21 cellular contexts compared by ENCODE assay signal in genomic region chr6:19895866-19896579, GRCh38. TPM values are rescaled to one million over a fixed set of nuclear protein-coding genes. Genes with fewer than 3 reads are reported as not detected.
DNase-seq lines count a peak whose midpoint lies in the region; ATAC-seq, FAIRE-seq and TF ChIP-seq lines count a peak whose summit lies in the region.
"Had no signal": no experiment of that assay in that cellular context is flagged by ENCODE, and none has a peak within 500 bp of the region (broad histone marks: within the 10 kb centered on the region; RNA-seq: fewer than 3 reads in every experiment).

No MANE protein-coding gene starts in this region.

- peak; percentile 60 for FAIRE-seq in bronchial epithelial cell (lab: Jason Lieb, UNC)

- no peak for TF ChIP-seq POLR2A in gastroesophageal sphincter (IDR thresholded peaks at IDR 0.05)

- H2AFZ ChIP-seq in PC-3 (ENCODE audit: low read length), result no peak overlapping the region

- H3K4me1 Mint-ChIP-seq in nephron progenitor cell (no peaks in the 10 kb centered on the region), HFFc6 (ENCODE audit: low read depth) (no peaks in the 10 kb centered on the region)
- H3K4me1 Mint-ChIP-seq in T-helper 2 cell treated with Interferon-gamma antibody and Interleukin-4, amounts not matched to agents 5 μg/mL and 100 μg/mL, for 36 hours (ENCODE audit: low read depth), result no peaks in the 10 kb centered on the region
- H3K4me1 Mint-ChIP-seq: IgD-negative memory B cell; memory B cell; stimulated activated effector memory CD8-positive, alpha-beta T cell treated with anti-CD3 and anti-CD28 coated beads, Interleukin-12 subunit alpha, Interleukin-12 subunit beta, amount 100 ng/mL, for 72 hours had no signal

- intact Hi-C loops in PC-3 (cut with micrococcal nuclease), result no loop called here

- TF ChIP-seq EP300 in gastroesophageal sphincter (IDR thresholded peaks at IDR 0.05), result no peak

- H3K36me3 ChIP-seq in PC-3 (ENCODE audit: low read depth, low read length) (no peaks in the 10 kb centered on the region), bronchial epithelial cell (ENCODE audit: control insufficient read depth, insufficient read depth, low read length) (no peaks in the 10 kb centered on the region), gastroesophageal sphincter (no peaks in the 10 kb centered on the region)
- H3K36me3 ChIP-seq: neutrophil, transverse colon had no signal

- no peaks in the 10 kb centered on the region for H3F3A ChIP-seq in PC-3 (ENCODE audit: low read length, unreplicated experiment)

- H3K9ac ChIP-seq in PC-3 (ENCODE audit: low read length), result no peak overlapping the region

- H3K27ac ChIP-seq in PC-3 (ENCODE audit: low read length), result no peak overlapping the region
- H3K27ac ChIP-seq in gastroesophageal sphincter, result no peak overlapping the region
- H3K27ac ChIP-seq: neutrophil, transverse colon had no signal

- no peaks in the 10 kb centered on the region for H3K27me3 ChIP-seq in PC-3 (ENCODE audit: low read length)
- H3K27me3 ChIP-seq in bronchial epithelial cell (ENCODE audit: control insufficient read depth, insufficient read depth, low read length), result no peaks in the 10 kb centered on the region
- H3K27me3 ChIP-seq in gastroesophageal sphincter, result no peaks in the 10 kb centered on the region
- H3K27me3 ChIP-seq: neutrophil, transverse colon had no signal

- no peak overlapping the region for H3K4me2 ChIP-seq in PC-3 (ENCODE audit: low read length)

- WGBS in gastroesophageal sphincter (ENCODE audit: low coverage in 1 of 2), 2 donors, result 79 to 83% methylated on average over 3 to 8 of the region's 9 CpGs

- H3K36me3 Mint-ChIP-seq in nephron progenitor cell (ENCODE audit: low read depth) (no peaks in the 10 kb centered on the region), HFFc6 (ENCODE audit: low read depth) (no peaks in the 10 kb centered on the region)
- no peaks in the 10 kb centered on the region for H3K36me3 Mint-ChIP-seq in T-helper 2 cell treated with Interferon-gamma antibody and Interleukin-4, amounts not matched to agents 5 μg/mL and 100 μg/mL, for 36 hours (ENCODE audit: low read depth)
- H3K36me3 Mint-ChIP-seq: memory B cell; stimulated activated effector memory CD8-positive, alpha-beta T cell treated with anti-CD3 and anti-CD28 coated beads, Interleukin-12 subunit alpha, Interleukin-12 subunit beta, amount 100 ng/mL, for 72 hours had no signal

- BruUV-seq in PC-3 (replicated peaks; lab: Mats Ljungman, UMichigan), result no TSS peak

- H3K4me1 ChIP-seq in PC-3 (ENCODE audit: insufficient read depth, low read length), result peaks cover 30% of the 10 kb centered on the region
- H3K4me1 ChIP-seq in gastroesophageal sphincter, result no peaks in the 10 kb centered on the region
- H3K4me1 ChIP-seq: transverse colon had no signal

- H3K79me2 ChIP-seq in PC-3 (ENCODE audit: low read length), result no peaks in the 10 kb centered on the region

- ATAC-seq in PC-3, result no peak
- no peak for ATAC-seq in HG03521 (IDR thresholded peaks at IDR 0.05; ENCODE audit: unreplicated experiment)
- ATAC-seq in gastroesophageal sphincter, result no peak
- ATAC-seq: activated CD8-positive, alpha-beta T cell treated with anti-CD3 and anti-CD28 coated beads for 36 hours; stimulated activated effector memory CD8-positive, alpha-beta T cell treated with anti-CD3 and anti-CD28 coated beads, Interleukin-12 subunit alpha, Interleukin-12 subunit beta, amount 100 ng/mL, for 72 hours had no signal

- H3K27me3 Mint-ChIP-seq in nephron progenitor cell (ENCODE audit: low read depth, poor library complexity), result peaks cover 20% of the 10 kb centered on the region
- no peaks in the 10 kb centered on the region for H3K27me3 Mint-ChIP-seq in T-helper 2 cell treated with Interferon-gamma antibody and Interleukin-4, amounts not matched to agents 5 μg/mL and 100 μg/mL, for 36 hours (ENCODE audit: low read depth)
- no peaks in the 10 kb centered on the region for H3K27me3 Mint-ChIP-seq in HFFc6 (ENCODE audit: insufficient read depth)
- H3K27me3 Mint-ChIP-seq: activated CD8-positive, alpha-beta T cell treated with anti-CD3 and anti-CD28 coated beads for 36 hours; IgD-negative memory B cell; memory B cell had no signal

- TF ChIP-seq CTCF in PC-3 (conservative IDR thresholded peaks at IDR 0.05; ENCODE audit: low read depth, low read length), result no peak
- no peak for TF ChIP-seq CTCF in bronchial epithelial cell (IDR thresholded peaks at IDR 0.05; ENCODE audit: insufficient read depth, low read length, severe bottlenecking)
- no peak for TF ChIP-seq CTCF in nephron progenitor cell (IDR thresholded peaks at IDR 0.05)
- TF ChIP-seq CTCF in HFFc6 (IDR thresholded peaks at IDR 0.05), result no peak
- no peak for TF ChIP-seq CTCF in gastroesophageal sphincter (IDR thresholded peaks at IDR 0.05)

- H4K20me1 ChIP-seq in PC-3 (ENCODE audit: low read length), result no peaks in the 10 kb centered on the region

- CTCF ChIA-PET in PC-3 (lab: Charles Lee), result no interaction called here

- H3K27ac Mint-ChIP-seq in nephron progenitor cell, result peak overlapping the region; percentile 68
- no peak overlapping the region for H3K27ac Mint-ChIP-seq in T-helper 2 cell treated with Interferon-gamma antibody and Interleukin-4, amounts not matched to agents 5 μg/mL and 100 μg/mL, for 36 hours
- H3K27ac Mint-ChIP-seq in HFFc6, result no peak overlapping the region
- H3K27ac Mint-ChIP-seq: activated CD8-positive, alpha-beta T cell treated with anti-CD3 and anti-CD28 coated beads for 36 hours; activated T-helper 1 cell treated with anti-CD3 and anti-CD28 coated beads, Interleukin-12 subunit alpha, Interleukin-12 subunit beta, Interleukin-2, Interleukin-4 antibody, amounts not matched to agents 30 ng/mL and 10 ng/mL and 1 ng/mL, durations not matched to agents 14 hours and 24 hours and 36 hours; IgD-negative memory B cell; memory B cell; stimulated activated effector memory CD8-positive, alpha-beta T cell treated with anti-CD3 and anti-CD28 coated beads, Interleukin-12 subunit alpha, Interleukin-12 subunit beta, amount 100 ng/mL, for 72 hours had no signal

- H3K4me3 ChIP-seq in PC-3 (ENCODE audit: low read length) (no peak overlapping the region), bronchial epithelial cell (ENCODE audit: low read depth, low read length) (no peak overlapping the region), gastroesophageal sphincter (no peak overlapping the region)
- H3K4me3 ChIP-seq: transverse colon had no signal

- H3K9me3 Mint-ChIP-seq in nephron progenitor cell (peaks cover 3% of the 10 kb centered on the region), HFFc6 (no peaks in the 10 kb centered on the region)
- H3K9me3 Mint-ChIP-seq in T-helper 2 cell treated with Interferon-gamma antibody and Interleukin-4, amounts not matched to agents 5 μg/mL and 100 μg/mL, for 36 hours, result peaks cover 6% of the 10 kb centered on the region
- H3K9me3 Mint-ChIP-seq: activated CD8-positive, alpha-beta T cell treated with anti-CD3 and anti-CD28 coated beads for 36 hours; stimulated activated effector memory CD8-positive, alpha-beta T cell treated with anti-CD3 and anti-CD28 coated beads, Interleukin-12 subunit alpha, Interleukin-12 subunit beta, amount 100 ng/mL, for 72 hours had no signal

- H3K9me3 ChIP-seq in PC-3 (ENCODE audit: low read length) (no peaks in the 10 kb centered on the region), gastroesophageal sphincter (peaks cover 0 to 7% (median 0%) of the 10 kb centered on the region in 3 donors)
- H3K9me3 ChIP-seq: neutrophil, transverse colon had no signal

- no peaks in the 10 kb centered on the region for H3K9me2 ChIP-seq in PC-3 (replicated peaks; ENCODE audit: low read length)

- POLR2A ChIA-PET in PC-3 (lab: Charles Lee; ENCODE audit: unreplicated experiment), result no interaction called here

- DNase-seq in PC-3, result peak; percentile 38
- DNase-seq in bronchial epithelial cell (ENCODE audit: low read depth), result peak; percentile 69
- no peak for DNase-seq in nephron progenitor cell
- no peak for DNase-seq in T-helper 2 cell treated with Interferon-gamma antibody and Interleukin-4, amounts not matched to agents 5 μg/mL and 100 μg/mL, for 36 hours (ENCODE audit: low spot score)
- no peak for DNase-seq in HFFc6
- DNase-seq: activated CD4-positive, alpha-beta T cell treated with anti-CD3 and anti-CD28 coated beads for 1 hour; activated CD8-positive, alpha-beta memory T cell treated with anti-CD3 and anti-CD28 coated beads, Interleukin-2, amount 50 U/mL, for 48 hours; activated CD8-positive, alpha-beta T cell treated with anti-CD3 and anti-CD28 coated beads for 36 hours; activated naive CD4-positive, alpha-beta T cell treated with Interleukin-2 at 50 U/mL for 16 hours; Calu3; DMS79 treated with DMSO at 0.1 percent for 48 hours; GF-D8; transverse colon had no signal

- no peak overlapping the region for H3K4me3 Mint-ChIP-seq in nephron progenitor cell
- H3K4me3 Mint-ChIP-seq in T-helper 2 cell treated with Interferon-gamma antibody and Interleukin-4, amounts not matched to agents 5 μg/mL and 100 μg/mL, for 36 hours, result no peak overlapping the region
- H3K4me3 Mint-ChIP-seq in HFFc6, result no peak overlapping the region
- H3K4me3 Mint-ChIP-seq: activated CD8-positive, alpha-beta T cell treated with anti-CD3 and anti-CD28 coated beads for 36 hours; activated T-helper 1 cell treated with anti-CD3 and anti-CD28 coated beads, Interleukin-12 subunit alpha, Interleukin-12 subunit beta, Interleukin-2, Interleukin-4 antibody, amounts not matched to agents 30 ng/mL and 10 ng/mL and 1 ng/mL, durations not matched to agents 14 hours and 24 hours and 36 hours; IgD-negative memory B cell; memory B cell; stimulated activated effector memory CD8-positive, alpha-beta T cell treated with anti-CD3 and anti-CD28 coated beads, Interleukin-12 subunit alpha, Interleukin-12 subunit beta, amount 100 ng/mL, for 72 hours had no signal

RNA-seq across cellular contexts. Expression of gene ID4, which starts 58.9 kb away (rescaled TPM):
- 1.2 and 1.4 TPM in 2 replicates for total RNA-seq in PC-3 (2014; rRNA removed)
- 1.6 and 2.8 TPM in 2 replicates for total RNA-seq in bronchial epithelial cell
- 10 to 100 TPM in 4 of 6 experiments, 1 to 10 TPM in 2; 7.2 to 11.9 (median 10.9) TPM for total RNA-seq in HFFc6 (2021; fragmentation: NEBNext Ultra II Directional; extraction: Animal tissue kit (Norgen Biotek cat#: 25700))
- total RNA-seq in gastroesophageal sphincter, result 100 to 1,000 TPM in 1 of 4 donors, 10 to 100 TPM in 3; 51.3 to 137 (median 63.6) TPM
- total RNA-seq: activated CD8-positive, alpha-beta T cell treated with anti-CD3 and anti-CD28 coated beads for 36 hours; activated T-helper 1 cell treated with anti-CD3 and anti-CD28 coated beads, Interleukin-12 subunit alpha, Interleukin-12 subunit beta, Interleukin-2, Interleukin-4 antibody, amounts not matched to agents 30 ng/mL and 10 ng/mL and 1 ng/mL, durations not matched to agents 14 hours and 24 hours and 36 hours; T-helper 2 cell treated with Interferon-gamma antibody and Interleukin-4, amounts not matched to agents 100 ng/mL and 5 ng/mL, for 36 hours had no signal

Comparison
In these comparisons a context has a peak if more than half of its experiments do, and no peak if none do; other contexts are left out.
1. DNase-seq: peak in PC-3 (single experiment) and bronchial epithelial cell (single experiment); none in nephron progenitor cell (single experiment), T-helper 2 cell treated with Interferon-gamma antibody and Interleukin-4, amounts not matched to agents 5 μg/mL and 100 μg/mL, for 36 hours (single experiment) and HFFc6 (single experiment).
2. RNA of gene ID4, which starts 58.9 kb away (total RNA-seq): 51.3 to 137 TPM in gastroesophageal sphincter; 7.2 to 11.9 TPM in HFFc6, 1.6 to 2.8 TPM in bronchial epithelial cell and 1.2 to 1.4 TPM in PC-3; every median in the first group is over 4 times any median in the second.